Comparison of ENCODE assay signal across 8 cellular contexts in the genomic region with DNA sequence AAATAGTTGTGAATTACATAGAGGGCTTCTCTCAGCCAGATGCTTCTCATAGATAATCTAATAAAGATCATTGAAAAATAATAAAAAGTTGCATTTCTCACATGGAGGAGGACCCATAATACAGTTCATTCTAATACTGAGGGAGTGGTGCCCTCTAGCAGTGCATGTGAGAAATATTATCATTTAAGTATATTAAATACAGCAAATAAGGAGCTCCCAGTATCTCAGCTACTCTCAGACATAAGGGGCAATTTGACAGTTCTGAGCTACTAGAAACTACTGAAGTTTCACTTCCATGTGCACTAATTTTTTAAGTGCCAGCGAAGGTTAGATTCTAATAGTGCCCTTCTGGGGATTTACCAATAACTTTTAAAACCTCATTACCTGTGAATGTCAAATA.
DNase-seq lines count a peak whose midpoint lies in the region; ATAC-seq and TF ChIP-seq lines count a peak whose summit lies in the region.

No MANE protein-coding gene starts in this region.

- no peak for TF ChIP-seq POLR2A in sigmoid colon (IDR thresholded peaks at IDR 0.05)

- TF ChIP-seq CTCF in PC-9 (conservative IDR thresholded peaks at IDR 0.05) (peak; percentile 37; the same call in 1 of the 2 replicates), sigmoid colon (IDR thresholded peaks at IDR 0.05) (peak in 1 of 4 experiments; percentile 15)

- no peaks in the 10 kb centered on the region for H3K9me2 ChIP-seq in PC-9 (ENCODE audit: insufficient read depth)

- H3K4me3 ChIP-seq in PC-9: no peak overlapping the region
- H3K4me3 ChIP-seq in right cardiac atrium (ENCODE audit: low read length): no peak overlapping the region
- no peak overlapping the region for H3K4me3 ChIP-seq in sigmoid colon

- intact Hi-C loops in PC-9 (cut with micrococcal nuclease; ENCODE audit: unreplicated experiment): no loop called here
- intact Hi-C loops in right cardiac atrium (cut with DNase I): loop anchor here in 1 of 4 donors (5.0 kb wide), 1 partner anchor 655 kb away; no protein-coding TSS in a partner anchor
- intact Hi-C loops in sigmoid colon (cut with DNase I): no loop called here

- 73% methylated on average over 1 of the region's 1 CpG for WGBS in right cardiac atrium
- WGBS in sigmoid colon, 2 donors: 60 to 71% methylated on average over 1 of the region's 1 CpG

- H3K79me2 ChIP-seq in PC-9 (ENCODE audit: low read depth): no peaks in the 10 kb centered on the region

- DNase-seq in DMS114 treated with DMSO at 0.1 percent for 48 hours (lab: John Stamatoyannopoulos, UW; ENCODE audit: unreplicated experiment) (peak; percentile 5), PC-9 (no peak), right cardiac atrium (no peak), GM19238 (ENCODE audit: insufficient read length, low spot score) (no peak), sigmoid colon (no peak), NCI-H226 (no peak)

- no peak overlapping the region for H3K4me2 ChIP-seq in PC-9

- CTCF ChIA-PET in PC-9 (lab: Charles Lee): no interaction called here

- H3K36me3 ChIP-seq in PC-9 (ENCODE audit: low read depth) (no peaks in the 10 kb centered on the region), sigmoid colon (no peaks in the 10 kb centered on the region)

- peak; percentile 51 for ATAC-seq in GM19397 (IDR thresholded peaks at IDR 0.05; ENCODE audit: unreplicated experiment)
- peak; percentile 67 for ATAC-seq in HG03457 (IDR thresholded peaks at IDR 0.05; ENCODE audit: unreplicated experiment)
- peak; percentile 59 to 63 for ATAC-seq in right cardiac atrium

- no TSS peak for BruUV-seq in PC-9 (replicated peaks; lab: Mats Ljungman, UMichigan)

- no peaks in the 10 kb centered on the region for H3K9me3 ChIP-seq in PC-9 (ENCODE audit: insufficient read depth, low read depth)
- H3K9me3 ChIP-seq in right cardiac atrium (ENCODE audit: control insufficient read depth, low read length): no peaks in the 10 kb centered on the region
- H3K9me3 ChIP-seq in sigmoid colon: no peaks in the 10 kb centered on the region

- H3K27me3 ChIP-seq in PC-9 (ENCODE audit: insufficient read depth, low read depth) (no peaks in the 10 kb centered on the region), right cardiac atrium (ENCODE audit: control insufficient read depth, insufficient read depth) (no peaks in the 10 kb centered on the region), sigmoid colon (no peaks in the 10 kb centered on the region)

- H3F3A ChIP-seq in PC-9 (ENCODE audit: insufficient read depth, low read depth): no peaks in the 10 kb centered on the region

- H2AFZ ChIP-seq in PC-9: no peak overlapping the region

- H3K4me1 ChIP-seq in PC-9 (replicated peaks; ENCODE audit: insufficient read depth) (no peaks in the 10 kb centered on the region), right cardiac atrium (ENCODE audit: control insufficient read depth, insufficient read depth, low read length) (no peaks in the 10 kb centered on the region), sigmoid colon (no peaks in the 10 kb centered on the region)

- TF ChIP-seq EP300 in sigmoid colon (IDR thresholded peaks at IDR 0.05): no peak

- POLR2A ChIA-PET in PC-9 (lab: Charles Lee; ENCODE audit: unreplicated experiment): no interaction called here

- H3K27ac ChIP-seq in PC-9 (no peak overlapping the region), right cardiac atrium (ENCODE audit: low read length) (no peak overlapping the region), sigmoid colon (no peak overlapping the region)

- no peaks in the 10 kb centered on the region for H4K20me1 ChIP-seq in PC-9 (ENCODE audit: insufficient read depth)
